ENCODE assay signal across 1 cellular context in genomic region chr3:49787536-49787935, GRCh38.
TF ChIP-seq lines count a peak whose summit lies in the region.

No MANE protein-coding gene starts in this region.

TF ChIP-seq in endothelial cell of umbilical vein, 7 proteins besides CTCF, POLR2A, EP300 and RAD21:
- no peak for TF ChIP-seq FOS (IDR thresholded peaks at IDR 0.05; ENCODE audit: borderline replicate concordance, insufficient read depth, low read length)
- no peak for TF ChIP-seq JUN (IDR thresholded peaks at IDR 0.05; ENCODE audit: borderline replicate concordance, insufficient read depth, insufficient read length, low read depth)
TF ChIP-seq in endothelial cell of umbilical vein: peak in this region for 0.
